8 cellular contexts compared by ENCODE assay signal in genomic region chr4:141635726-141636076, GRCh38. TPM values are rescaled to one million over a fixed set of nuclear protein-coding genes. Genes with fewer than 3 reads are reported as not detected.
DNase-seq lines count a peak whose midpoint lies in the region; ATAC-seq and TF ChIP-seq lines count a peak whose summit lies in the region.

No MANE protein-coding gene starts in this region.

- no peaks in the 10 kb centered on the region for H4K20me1 ChIP-seq in BLaER1

- H2AK5ac ChIP-seq in trophoblast cell (ENCODE audit: low read length), result no peak overlapping the region

- H3K9me3 ChIP-seq in BLaER1 (no peaks in the 10 kb centered on the region), colonic mucosa (no peaks in the 10 kb centered on the region), trophoblast cell (ENCODE audit: insufficient read depth, low read depth, low read length) (no peaks in the 10 kb centered on the region)

- H3K36me3 ChIP-seq in BLaER1 (no peaks in the 10 kb centered on the region), colonic mucosa (no peaks in the 10 kb centered on the region), trophoblast cell (ENCODE audit: control insufficient read depth in 1 of 2, insufficient read depth in 2 of 2, low read length in 2 of 2) (no peaks in the 10 kb centered on the region)

- no peaks in the 10 kb centered on the region for H3K79me2 ChIP-seq in trophoblast cell (ENCODE audit: control insufficient read depth, insufficient read depth, low read length, poor library complexity)

- no peak overlapping the region for H4K12ac ChIP-seq in trophoblast cell (ENCODE audit: low read depth, low read length)

- no peak overlapping the region for H3K4ac ChIP-seq in trophoblast cell (ENCODE audit: low read depth, low read length)

- H3K79me1 ChIP-seq in trophoblast cell (ENCODE audit: low read length), result no peaks in the 10 kb centered on the region

- no peak overlapping the region for H4K8ac ChIP-seq in trophoblast cell (ENCODE audit: low read depth, low read length)

- H3K14ac ChIP-seq in trophoblast cell (ENCODE audit: low read length), result no peak overlapping the region

- H3K27ac ChIP-seq in BLaER1 (no peak overlapping the region), colonic mucosa (peak overlapping the region; percentile 88), trophoblast cell (ENCODE audit: low read depth, low read length) (no peak overlapping the region)

- H3K9ac ChIP-seq in BLaER1, result no peak overlapping the region
- H3K9ac ChIP-seq in colonic mucosa (ENCODE audit: low read depth in 2 of 2, low read length in 2 of 2), result peak overlapping the region; percentile 84 to 85
- H3K9ac ChIP-seq in trophoblast cell (ENCODE audit: low read length), result no peak overlapping the region

- no CpG with 5 or more reads among the region's 5 CpGs for WGBS in trophoblast cell (ENCODE audit: extremely low coverage, insufficient coverage, insufficient read length)

- H2BK5ac ChIP-seq in trophoblast cell (ENCODE audit: low read depth, low read length, poor library complexity), result no peak overlapping the region

- H3K4me3 ChIP-seq in BLaER1 (peak overlapping the region; percentile 88), colonic mucosa (peak overlapping the region; percentile 82), trophoblast cell (ENCODE audit: low read depth, low read length) (no peak overlapping the region)

- no peak overlapping the region for H3K23ac ChIP-seq in trophoblast cell (ENCODE audit: low read length)

- no peak overlapping the region for H3K18ac ChIP-seq in trophoblast cell (ENCODE audit: low read length)

- no peak overlapping the region for H4K91ac ChIP-seq in trophoblast cell (ENCODE audit: low read depth, low read length)

- no peak overlapping the region for H2BK120ac ChIP-seq in trophoblast cell (ENCODE audit: insufficient read depth, low read length, poor library complexity)

- no peak overlapping the region for H2AFZ ChIP-seq in trophoblast cell (ENCODE audit: insufficient read depth, low read length, poor library complexity)

- no peak for DNase-seq in colonic mucosa
- no peak for DNase-seq in trophoblast cell
- DNase-seq in left lobe of liver (ENCODE audit: low spot score), result no peak
- DNase-seq in 8988T, result no peak
- DNase-seq in HCEC 1CT, result no peak

- H3K4me1 ChIP-seq in BLaER1, result peaks cover 13% of the 10 kb centered on the region
- no peaks in the 10 kb centered on the region for H3K4me1 ChIP-seq in colonic mucosa
- peaks cover 0 to 4% of the 10 kb centered on the region in 2 experiments for H3K4me1 ChIP-seq in trophoblast cell (ENCODE audit: control insufficient read depth in 1 of 2, insufficient read depth in 2 of 2, low read length in 2 of 2)

- H3K4me2 ChIP-seq in BLaER1 (peak overlapping the region; percentile 96), trophoblast cell (ENCODE audit: low read length) (peak overlapping the region; percentile 75)

- H2BK12ac ChIP-seq in trophoblast cell (ENCODE audit: low read length), result no peak overlapping the region

- no peak for TF ChIP-seq CTCF in colonic mucosa (IDR thresholded peaks at IDR 0.05)

- H3K27me3 ChIP-seq in BLaER1, result peaks cover 7% of the 10 kb centered on the region; the same call in 1 of the 2 replicates
- H3K27me3 ChIP-seq in colonic mucosa, result no peaks in the 10 kb centered on the region
- H3K27me3 ChIP-seq in trophoblast cell (ENCODE audit: insufficient read depth, low read length), result peaks cover 8% of the 10 kb centered on the region

- peak; percentile 46 for ATAC-seq in GM19395 (IDR thresholded peaks at IDR 0.05; ENCODE audit: unreplicated experiment)
- peak; percentile 57 for ATAC-seq in HG03378 (IDR thresholded peaks at IDR 0.05; ENCODE audit: unreplicated experiment)
- ATAC-seq in left lobe of liver, result no peak

- intact Hi-C loops in colonic mucosa (cut with DNase I), result no loop called here

RNA-seq across cellular contexts. Expression of gene IL15, which starts 0.7 kb away (rescaled TPM):
- total RNA-seq in colonic mucosa (1 to 10 TPM; 2.7 to 4.9 TPM), left lobe of liver (2.7 TPM)
- polyA plus RNA-seq in trophoblast cell (2013), result 0.06 and 0.08 TPM in 2 replicates

Comparison
In these comparisons a context has a peak if more than half of its experiments do, and no peak if none do; other contexts are left out.
1. H3K9ac ChIP-seq: peak in colonic mucosa (2 of 2); none in BLaER1 (single experiment) and trophoblast cell (single experiment).